ENCODE assay signal across 10 cellular contexts in genomic region chrX:31099536-31100090, GRCh38. TPM values are rescaled to one million over a fixed set of nuclear protein-coding genes. Genes with fewer than 3 reads are reported as not detected.
DNase-seq lines count a peak whose midpoint lies in the region; ATAC-seq and TF ChIP-seq lines count a peak whose summit lies in the region.
"Had no signal": no experiment of that assay in that cellular context is flagged by ENCODE, and none has a peak within 500 bp of the region (broad histone marks: within the 10 kb centered on the region; RNA-seq: fewer than 3 reads in every experiment).

No MANE protein-coding gene starts in this region.

- H3K27me3 ChIP-seq in colonic mucosa: no peaks in the 10 kb centered on the region

- DNase-seq in activated T-cell treated with anti-CD3 and anti-CD28 coated beads for 48 hours (ENCODE audit: low read depth): peak; percentile 28
- no peak for DNase-seq in activated T-cell treated with anti-CD3 and anti-CD28 coated beads for 4 hours
- peak; percentile 14 for DNase-seq in NCI-H226
- peak; percentile 14 to 20 for DNase-seq in stimulated activated CD8-positive, alpha-beta memory T cell treated with anti-CD3 and anti-CD28 coated beads, Interleukin-2, amount 100 ng/mL, for 48 hours (ENCODE audit: low read depth in 2 of 2)
- no peak for DNase-seq in OCI-LY7 (ENCODE audit: low spot score)
- no peak for DNase-seq in colonic mucosa
- no peak for DNase-seq in NCI-H2227 treated with DMSO at 0.1 percent for 48 hours (lab: John Stamatoyannopoulos, UW)
- DNase-seq: substantia nigra had no signal

- BruUV-seq in OCI-LY7 (replicated peaks; lab: Mats Ljungman, UMichigan): no TSS peak

- peak; percentile 85 for ATAC-seq in HG02678 (IDR thresholded peaks at IDR 0.05; ENCODE audit: unreplicated experiment)
- ATAC-seq: naive thymus-derived CD4-positive, alpha-beta T cell had no signal

- CTCF ChIA-PET in OCI-LY7 (lab: Charles Lee; ENCODE audit: unreplicated experiment): no interaction called here

- H3K9ac ChIP-seq in colonic mucosa (ENCODE audit: low read depth in 2 of 2, low read length in 2 of 2): no peak overlapping the region

- no peak overlapping the region for H3K4me2 ChIP-seq in OCI-LY7 (ENCODE audit: low read length)

- no peaks in the 10 kb centered on the region for H3K79me2 ChIP-seq in OCI-LY7 (ENCODE audit: insufficient read depth, low read depth, low read length)

- no peak overlapping the region for H2AFZ ChIP-seq in OCI-LY7 (ENCODE audit: low read length)

- POLR2A ChIA-PET in OCI-LY7 (lab: Charles Lee): interaction anchor here (0.5 to 1.5 kb wide), 2 partner anchors 10 to 55 kb away, joined by 3 to 5 read pairs; no protein-coding TSS in a partner anchor

- H3K4me3 ChIP-seq in OCI-LY7 (ENCODE audit: low read depth, low read length, poor library complexity, severe bottlenecking): no peak overlapping the region
- no peak overlapping the region for H3K4me3 ChIP-seq in colonic mucosa

- intact Hi-C loops in OCI-LY7 (cut with micrococcal nuclease; ENCODE audit: unreplicated experiment): no loop called here
- intact Hi-C loops in colonic mucosa (cut with DNase I): no loop called here

- no peaks in the 10 kb centered on the region for H3K9me3 ChIP-seq in OCI-LY7 (ENCODE audit: low read length)
- H3K9me3 ChIP-seq in colonic mucosa: no peaks in the 10 kb centered on the region

- H3K4me1 ChIP-seq in OCI-LY7 (ENCODE audit: insufficient read depth, low read length, poor library complexity, severe bottlenecking) (no peaks in the 10 kb centered on the region), colonic mucosa (no peaks in the 10 kb centered on the region)

- no peak for TF ChIP-seq CTCF in OCI-LY7 (conservative IDR thresholded peaks at IDR 0.05; ENCODE audit: low read length)
- TF ChIP-seq CTCF in colonic mucosa (IDR thresholded peaks at IDR 0.05): no peak

- no peaks in the 10 kb centered on the region for H4K20me1 ChIP-seq in OCI-LY7 (ENCODE audit: insufficient read depth, low read length)

- H3K27ac ChIP-seq in OCI-LY7 (ENCODE audit: low read depth, low read length, poor library complexity, severe bottlenecking): no peak overlapping the region
- H3K27ac ChIP-seq in colonic mucosa: no peak overlapping the region

- H3K9me2 ChIP-seq in OCI-LY7 (ENCODE audit: insufficient read depth, low read length): no peaks in the 10 kb centered on the region

- no peaks in the 10 kb centered on the region for H3K36me3 ChIP-seq in OCI-LY7 (ENCODE audit: insufficient read depth, low read length)
- no peaks in the 10 kb centered on the region for H3K36me3 ChIP-seq in colonic mucosa

RNA-seq across cellular contexts. Expression of gene FTHL17, which starts 27.8 kb away (rescaled TPM):
- total RNA-seq in OCI-LY7 (2014; rRNA removed; shearing (Covaris generic)): not detected in 2 replicates
- total RNA-seq in OCI-LY7 (2022): not detected in 2 replicates
- total RNA-seq in colonic mucosa: not detected
- total RNA-seq: naive thymus-derived CD4-positive, alpha-beta T cell had no signal

Comparison
In these comparisons a context has a peak if more than half of its experiments do, and no peak if none do; other contexts are left out.
1. DNase-seq: peak in activated T-cell treated with anti-CD3 and anti-CD28 coated beads for 48 hours (single experiment), NCI-H226 (single experiment) and stimulated activated CD8-positive, alpha-beta memory T cell treated with anti-CD3 and anti-CD28 coated beads, Interleukin-2, amount 100 ng/mL, for 48 hours (2 of 2); none in activated T-cell treated with anti-CD3 and anti-CD28 coated beads for 4 hours (single experiment), OCI-LY7 (single experiment), colonic mucosa (single experiment) and NCI-H2227 treated with DMSO at 0.1 percent for 48 hours (single experiment).